ENCODE assay signal across 1 cellular context in the genomic region with DNA sequence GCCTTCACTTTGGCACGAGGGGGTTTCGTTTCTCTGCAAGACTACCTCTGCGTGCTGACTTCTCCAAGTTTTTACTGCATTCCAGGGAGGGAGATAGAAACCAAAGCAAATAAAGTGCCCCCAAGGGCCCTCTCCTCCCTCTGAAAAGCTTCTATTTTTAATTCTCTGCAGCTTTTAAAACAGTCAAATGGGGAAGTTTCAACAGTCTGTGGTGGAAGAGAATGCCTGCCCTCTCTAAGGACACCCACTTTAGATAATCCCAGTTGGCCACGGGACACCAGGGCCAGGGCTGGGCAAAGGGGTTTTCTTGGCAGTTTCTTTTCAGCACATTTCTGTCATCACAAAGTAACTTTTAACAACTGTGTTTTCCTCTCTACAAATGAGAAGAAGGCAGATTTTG.
TF ChIP-seq lines count a peak whose summit lies in the region.

No MANE protein-coding gene starts in this region.

TF ChIP-seq in GM23338, 12 proteins besides CTCF, POLR2A, EP300 and RAD21 (continued from another document):
- TF ChIP-seq, protein P1, sequence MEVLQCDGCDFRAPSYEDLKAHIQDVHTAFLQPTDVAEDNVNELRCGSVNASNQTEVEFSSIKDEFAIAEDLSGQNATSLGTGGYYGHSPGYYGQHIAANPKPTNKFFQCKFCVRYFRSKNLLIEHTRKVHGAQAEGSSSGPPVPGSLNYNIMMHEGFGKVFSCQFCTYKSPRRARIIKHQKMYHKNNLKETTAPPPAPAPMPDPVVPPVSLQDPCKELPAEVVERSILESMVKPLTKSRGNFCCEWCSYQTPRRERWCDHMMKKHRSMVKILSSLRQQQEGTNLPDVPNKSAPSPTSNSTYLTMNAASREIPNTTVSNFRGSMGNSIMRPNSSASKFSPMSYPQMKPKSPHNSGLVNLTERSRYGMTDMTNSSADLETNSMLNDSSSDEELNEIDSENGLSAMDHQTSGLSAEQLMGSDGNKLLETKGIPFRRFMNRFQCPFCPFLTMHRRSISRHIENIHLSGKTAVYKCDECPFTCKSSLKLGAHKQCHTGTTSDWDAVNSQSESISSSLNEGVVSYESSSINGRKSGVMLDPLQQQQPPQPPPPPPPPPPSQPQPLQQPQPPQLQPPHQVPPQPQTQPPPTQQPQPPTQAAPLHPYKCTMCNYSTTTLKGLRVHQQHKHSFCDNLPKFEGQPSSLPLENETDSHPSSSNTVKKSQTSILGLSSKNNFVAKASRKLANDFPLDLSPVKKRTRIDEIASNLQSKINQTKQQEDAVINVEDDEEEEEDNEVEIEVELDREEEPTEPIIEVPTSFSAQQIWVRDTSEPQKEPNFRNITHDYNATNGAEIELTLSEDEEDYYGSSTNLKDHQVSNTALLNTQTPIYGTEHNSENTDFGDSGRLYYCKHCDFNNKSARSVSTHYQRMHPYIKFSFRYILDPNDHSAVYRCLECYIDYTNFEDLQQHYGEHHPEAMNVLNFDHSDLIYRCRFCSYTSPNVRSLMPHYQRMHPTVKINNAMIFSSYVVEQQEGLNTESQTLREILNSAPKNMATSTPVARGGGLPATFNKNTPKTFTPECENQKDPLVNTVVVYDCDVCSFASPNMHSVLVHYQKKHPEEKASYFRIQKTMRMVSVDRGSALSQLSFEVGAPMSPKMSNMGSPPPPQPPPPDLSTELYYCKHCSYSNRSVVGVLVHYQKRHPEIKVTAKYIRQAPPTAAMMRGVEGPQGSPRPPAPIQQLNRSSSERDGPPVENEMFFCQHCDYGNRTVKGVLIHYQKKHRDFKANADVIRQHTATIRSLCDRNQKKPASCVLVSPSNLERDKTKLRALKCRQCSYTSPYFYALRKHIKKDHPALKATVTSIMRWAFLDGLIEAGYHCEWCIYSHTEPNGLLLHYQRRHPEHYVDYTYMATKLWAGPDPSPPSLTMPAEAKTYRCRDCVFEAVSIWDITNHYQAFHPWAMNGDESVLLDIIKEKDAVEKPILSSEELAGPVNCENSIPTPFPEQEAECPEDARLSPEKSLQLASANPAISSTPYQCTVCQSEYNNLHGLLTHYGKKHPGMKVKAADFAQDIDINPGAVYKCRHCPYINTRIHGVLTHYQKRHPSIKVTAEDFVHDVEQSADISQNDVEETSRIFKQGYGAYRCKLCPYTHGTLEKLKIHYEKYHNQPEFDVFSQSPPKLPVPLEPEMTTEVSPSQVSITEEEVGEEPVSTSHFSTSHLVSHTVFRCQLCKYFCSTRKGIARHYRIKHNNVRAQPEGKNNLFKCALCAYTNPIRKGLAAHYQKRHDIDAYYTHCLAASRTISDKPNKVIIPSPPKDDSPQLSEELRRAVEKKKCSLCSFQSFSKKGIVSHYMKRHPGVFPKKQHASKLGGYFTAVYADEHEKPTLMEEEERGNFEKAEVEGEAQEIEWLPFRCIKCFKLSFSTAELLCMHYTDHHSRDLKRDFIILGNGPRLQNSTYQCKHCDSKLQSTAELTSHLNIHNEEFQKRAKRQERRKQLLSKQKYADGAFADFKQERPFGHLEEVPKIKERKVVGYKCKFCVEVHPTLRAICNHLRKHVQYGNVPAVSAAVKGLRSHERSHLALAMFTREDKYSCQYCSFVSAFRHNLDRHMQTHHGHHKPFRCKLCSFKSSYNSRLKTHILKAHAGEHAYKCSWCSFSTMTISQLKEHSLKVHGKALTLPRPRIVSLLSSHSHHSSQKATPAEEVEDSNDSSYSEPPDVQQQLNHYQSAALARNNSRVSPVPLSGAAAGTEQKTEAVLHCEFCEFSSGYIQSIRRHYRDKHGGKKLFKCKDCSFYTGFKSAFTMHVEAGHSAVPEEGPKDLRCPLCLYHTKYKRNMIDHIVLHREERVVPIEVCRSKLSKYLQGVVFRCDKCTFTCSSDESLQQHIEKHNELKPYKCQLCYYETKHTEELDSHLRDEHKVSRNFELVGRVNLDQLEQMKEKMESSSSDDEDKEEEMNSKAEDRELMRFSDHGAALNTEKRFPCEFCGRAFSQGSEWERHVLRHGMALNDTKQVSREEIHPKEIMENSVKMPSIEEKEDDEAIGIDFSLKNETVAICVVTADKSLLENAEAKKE (CRISPR knock-in tag; IDR thresholded peaks at IDR 0.05), result no peak
- TF ChIP-seq CREB1 (CRISPR knock-in tag; IDR thresholded peaks at IDR 0.05; ENCODE audit: low read depth) (no peak), ZNF114 (CRISPR knock-in tag; IDR thresholded peaks at IDR 0.05) (no peak), JUNB (IDR thresholded peaks at IDR 0.05; ENCODE audit: unreplicated experiment) (no peak)
- TF ChIP-seq, protein P2, sequence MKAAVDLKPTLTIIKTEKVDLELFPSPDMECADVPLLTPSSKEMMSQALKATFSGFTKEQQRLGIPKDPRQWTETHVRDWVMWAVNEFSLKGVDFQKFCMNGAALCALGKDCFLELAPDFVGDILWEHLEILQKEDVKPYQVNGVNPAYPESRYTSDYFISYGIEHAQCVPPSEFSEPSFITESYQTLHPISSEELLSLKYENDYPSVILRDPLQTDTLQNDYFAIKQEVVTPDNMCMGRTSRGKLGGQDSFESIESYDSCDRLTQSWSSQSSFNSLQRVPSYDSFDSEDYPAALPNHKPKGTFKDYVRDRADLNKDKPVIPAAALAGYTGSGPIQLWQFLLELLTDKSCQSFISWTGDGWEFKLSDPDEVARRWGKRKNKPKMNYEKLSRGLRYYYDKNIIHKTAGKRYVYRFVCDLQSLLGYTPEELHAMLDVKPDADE (IDR thresholded peaks at IDR 0.05), result no peak
